Comparison of ENCODE assay signal across 12 cellular contexts in the genomic region with DNA sequence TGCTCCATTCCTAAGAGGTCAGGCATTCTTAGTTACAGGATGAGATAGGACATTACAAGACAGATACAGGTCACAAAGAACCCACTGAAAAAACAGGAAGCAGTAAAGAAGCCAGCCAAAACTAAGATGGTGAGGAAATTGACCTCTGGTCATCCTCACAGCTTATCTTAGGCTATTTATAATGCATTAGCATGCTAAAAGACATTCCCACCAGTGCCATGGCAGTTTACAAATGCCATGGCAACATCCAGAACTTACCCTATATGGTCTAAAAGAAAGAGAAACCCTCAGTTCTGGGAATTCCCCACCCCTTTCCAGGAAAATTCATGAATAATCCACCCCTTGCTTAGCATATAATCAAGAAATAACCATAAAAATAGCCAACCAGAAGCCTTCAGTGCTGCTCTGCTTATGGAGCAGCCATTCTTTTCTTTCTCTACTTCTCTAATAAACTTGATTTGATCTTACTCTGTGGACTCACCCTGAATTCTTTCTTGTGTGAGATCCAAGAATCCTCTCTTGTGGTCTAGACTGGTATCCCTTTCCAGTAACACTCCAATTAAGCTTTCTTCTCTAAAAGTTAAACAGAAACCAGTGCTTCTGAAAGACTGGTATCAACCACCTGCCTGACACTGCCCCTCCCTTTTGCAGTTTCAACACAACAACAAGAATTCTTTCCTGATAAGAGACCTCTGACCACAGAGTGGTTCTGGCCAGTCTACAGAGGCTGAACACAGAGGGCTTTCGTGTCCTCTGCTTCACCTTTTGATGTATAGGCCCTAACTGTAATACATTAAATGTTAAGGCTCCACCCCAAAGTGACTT.
DNase-seq lines count a peak whose midpoint lies in the region; ATAC-seq and TF ChIP-seq lines count a peak whose summit lies in the region.
"Had no signal": no experiment of that assay in that cellular context is flagged by ENCODE, and none has a peak within 500 bp of the region (broad histone marks: within the 10 kb centered on the region; RNA-seq: fewer than 3 reads in every experiment).

No MANE protein-coding gene starts in this region.

- H3K4me3 ChIP-seq in Caco-2 (ENCODE audit: low read depth, low read length) (no peak overlapping the region), BE2C (ENCODE audit: low read depth, low read length) (no peak overlapping the region)
- H3K4me3 ChIP-seq: ascending aorta, neural progenitor cell had no signal

- peaks cover 81% of the 10 kb centered on the region for H3K36me3 Mint-ChIP-seq in Caco-2 (ENCODE audit: insufficient read depth, unreplicated experiment)
- H3K36me3 Mint-ChIP-seq in activated naive CD4-positive, alpha-beta T cell treated with anti-CD3 and anti-CD28 coated beads, Interleukin-2, amount 10 ng/mL, durations not matched to agents 7 days and 5 days = no peaks in the 10 kb centered on the region

- peak overlapping the region; percentile 94 for H3K27ac Mint-ChIP-seq in Caco-2 (ENCODE audit: unreplicated experiment)
- H3K27ac Mint-ChIP-seq in activated naive CD4-positive, alpha-beta T cell treated with anti-CD3 and anti-CD28 coated beads, Interleukin-2, amount 10 ng/mL, durations not matched to agents 7 days and 5 days = no peak overlapping the region
- H3K27ac Mint-ChIP-seq: activated CD4-positive, alpha-beta memory T cell treated with anti-CD3 and anti-CD28 coated beads, Interleukin-2, amount 10 ng/mL, durations not matched to agents 7 days and 5 days had no signal

- TSS peak; percentile 13 for BruUV-seq in Caco-2 (replicated peaks; lab: Mats Ljungman, UMichigan)

- no peak for ATAC-seq in GM21619 (IDR thresholded peaks at IDR 0.05; ENCODE audit: unreplicated experiment)

- DNase-seq in Caco-2 (peak; percentile 88 to 89), H4 (ENCODE audit: low spot score) (peak; percentile 21), NCI-H226 (peak; percentile 95), glomerular visceral epithelial cell (ENCODE audit: extremely low spot score) (peak; percentile 55), BE2C (no peak), cerebellar cortex (ENCODE audit: low spot score) (no peak)
- DNase-seq in activated naive CD4-positive, alpha-beta T cell treated with anti-CD3 and anti-CD28 coated beads, Interleukin-2, amount 10 ng/mL, durations not matched to agents 7 days and 5 days = no peak
- DNase-seq: activated CD4-positive, alpha-beta memory T cell treated with anti-CD3 and anti-CD28 coated beads, Interleukin-2, amount 10 ng/mL, durations not matched to agents 7 days and 5 days; NCI-H1417 had no signal

- no peaks in the 10 kb centered on the region for H3K27me3 Mint-ChIP-seq in Caco-2 (ENCODE audit: insufficient read depth, unreplicated experiment)
- H3K27me3 Mint-ChIP-seq in activated naive CD4-positive, alpha-beta T cell treated with anti-CD3 and anti-CD28 coated beads, Interleukin-2, amount 10 ng/mL, durations not matched to agents 7 days and 5 days = no peaks in the 10 kb centered on the region
- H3K27me3 Mint-ChIP-seq: activated CD4-positive, alpha-beta memory T cell treated with anti-CD3 and anti-CD28 coated beads, Interleukin-2, amount 10 ng/mL, durations not matched to agents 7 days and 5 days had no signal

- H3K4me1 ChIP-seq in Caco-2 (peaks cover 67% of the 10 kb centered on the region), BE2C (peaks cover 11% of the 10 kb centered on the region)

- H3K27me3 ChIP-seq in Caco-2 (replicated peaks; ENCODE audit: control insufficient read depth, insufficient read depth, low read length) (no peaks in the 10 kb centered on the region), BE2C (no peaks in the 10 kb centered on the region)
- H3K27me3 ChIP-seq: ascending aorta, neural progenitor cell had no signal

- peak overlapping the region; percentile 57 for H3K4me3 Mint-ChIP-seq in Caco-2 (ENCODE audit: unreplicated experiment)
- no peak overlapping the region for H3K4me3 Mint-ChIP-seq in activated naive CD4-positive, alpha-beta T cell treated with anti-CD3 and anti-CD28 coated beads, Interleukin-2, amount 10 ng/mL, durations not matched to agents 7 days and 5 days
- H3K4me3 Mint-ChIP-seq: activated CD4-positive, alpha-beta memory T cell treated with anti-CD3 and anti-CD28 coated beads, Interleukin-2, amount 10 ng/mL, durations not matched to agents 7 days and 5 days; neural progenitor cell had no signal

- CTCF ChIA-PET in Caco-2 (lab: Charles Lee) = interaction anchor here (0.6 kb wide), 1 partner anchor 26 kb away, joined by 3 read pairs; no protein-coding TSS in a partner anchor
- CTCF ChIA-PET in activated naive CD4-positive, alpha-beta T cell treated with anti-CD3 and anti-CD28 coated beads, Interleukin-2, amount 10 ng/mL, durations not matched to agents 7 days and 5 days (lab: Charles Lee) = interaction anchor here (1.5 kb wide), 1 partner anchor 10 kb away, joined by 3 read pairs; no protein-coding TSS in a partner anchor

- POLR2A ChIA-PET in Caco-2 (lab: Charles Lee) = interaction anchor here (0.6 to 1.0 kb wide), 2 partner anchors 8 to 24 kb away, joined by 6 to 10 read pairs; no protein-coding TSS in a partner anchor

- H3K36me3 ChIP-seq in Caco-2 (ENCODE audit: control insufficient read depth, insufficient read depth, low read length) (no peaks in the 10 kb centered on the region), BE2C (peaks cover 55% of the 10 kb centered on the region)
- H3K36me3 ChIP-seq: ascending aorta had no signal

- H3K4me1 Mint-ChIP-seq in Caco-2 (ENCODE audit: low read depth, unreplicated experiment) = peaks cover 39% of the 10 kb centered on the region
- peaks cover 2% of the 10 kb centered on the region for H3K4me1 Mint-ChIP-seq in activated naive CD4-positive, alpha-beta T cell treated with anti-CD3 and anti-CD28 coated beads, Interleukin-2, amount 10 ng/mL, durations not matched to agents 7 days and 5 days

- no peak for TF ChIP-seq CTCF in Caco-2 (IDR thresholded peaks at IDR 0.05; ENCODE audit: insufficient read depth in 1 of 2, low read depth in 1 of 2, low read length in 1 of 2, severe bottlenecking in 1 of 2, unreplicated experiment in 1 of 2)
- TF ChIP-seq CTCF in BE2C (IDR thresholded peaks at IDR 0.05; ENCODE audit: low read depth, low read length) = no peak

- peaks cover 55% of the 10 kb centered on the region for H3K9me3 Mint-ChIP-seq in Caco-2 (ENCODE audit: unreplicated experiment)
- peaks cover 2% of the 10 kb centered on the region for H3K9me3 Mint-ChIP-seq in activated naive CD4-positive, alpha-beta T cell treated with anti-CD3 and anti-CD28 coated beads, Interleukin-2, amount 10 ng/mL, durations not matched to agents 7 days and 5 days

- H3K9me3 ChIP-seq in Caco-2 = peaks cover 74% of the 10 kb centered on the region
- H3K9me3 ChIP-seq in BE2C = no peaks in the 10 kb centered on the region
- H3K9me3 ChIP-seq: ascending aorta had no signal

- intact Hi-C loops in Caco-2 (cut with micrococcal nuclease; ENCODE audit: unreplicated experiment) = loop anchor here (1.0 to 2.0 kb wide), 4 partner anchors 10 to 265 kb away; no protein-coding TSS in a partner anchor

Comparison
In these comparisons a context has a peak if more than half of its experiments do, and no peak if none do; other contexts are left out.
1. DNase-seq: peak in Caco-2 (2 of 2), H4 (single experiment), NCI-H226 (single experiment) and glomerular visceral epithelial cell (single experiment); none in BE2C (single experiment), cerebellar cortex (single experiment) and activated naive CD4-positive, alpha-beta T cell treated with anti-CD3 and anti-CD28 coated beads, Interleukin-2, amount 10 ng/mL, durations not matched to agents 7 days and 5 days (single experiment).